13 cellular contexts compared by ENCODE assay signal in genomic region chr9:136655244-136656225, GRCh38. TPM values are rescaled to one million over a fixed set of nuclear protein-coding genes. Genes with fewer than 3 reads are reported as not detected.
A peak's percentile ranks its signal among the peaks of the same experiment; 100 is the strongest.
DNase-seq lines count a peak whose midpoint lies in the region; FAIRE-seq and TF ChIP-seq lines count a peak whose summit lies in the region.
"Had no signal": no experiment of that assay in that cellular context is flagged by ENCODE, and none has a peak within 500 bp of the region (broad histone marks: within the 10 kb centered on the region; RNA-seq: fewer than 3 reads in every experiment).

No MANE protein-coding gene starts in this region.

- TF ChIP-seq POLR2A in endothelial cell of umbilical vein (IDR thresholded peaks at IDR 0.05; ENCODE audit: low read depth, low read length): peak; percentile 87

- CTCF ChIA-PET in endothelial cell of umbilical vein (lab: Charles Lee): interaction anchor here (5.0 kb wide), 1 partner anchor 10 kb away, joined by 59 read pairs; no protein-coding TSS in a partner anchor

- POLR2A ChIA-PET in endothelial cell of umbilical vein (lab: Charles Lee): interaction anchor here (1.9 to 2.6 kb wide), 2 partner anchors 10 kb away, joined by 9 to 40 read pairs; no protein-coding TSS in a partner anchor

- H3K9ac ChIP-seq in OCI-LY3 (ENCODE audit: low read length) (no peak overlapping the region; the same call in 1 of the 2 replicates), endothelial cell of umbilical vein (replicated peaks; ENCODE audit: extremely low read depth, insufficient read depth, low read length) (peak overlapping the region; percentile 84)

- intact Hi-C loops in endothelial cell of umbilical vein (cut with micrococcal nuclease): loop anchor here (1.0 kb wide), 2 partner anchors 9 to 10 kb away; no protein-coding TSS in a partner anchor

- TSS peak; percentile 76 for BruUV-seq in endothelial cell of umbilical vein (replicated peaks; lab: Mats Ljungman, UMichigan)

- H3K9me3 ChIP-seq in OCI-LY3 (ENCODE audit: insufficient read depth, low read length): no peaks in the 10 kb centered on the region
- H3K9me3 ChIP-seq in endothelial cell of umbilical vein (replicated peaks; ENCODE audit: control insufficient read depth, insufficient read depth, low read length): no peaks in the 10 kb centered on the region
- H3K9me3 ChIP-seq in mesodermal cell (ENCODE audit: control insufficient read depth, low read length): no peaks in the 10 kb centered on the region
- H3K9me3 ChIP-seq: ascending aorta had no signal

- H3K36me3 ChIP-seq in ACC112 (ENCODE audit: insufficient read depth, low read length): no peaks in the 10 kb centered on the region
- H3K36me3 ChIP-seq in OCI-LY3 (replicated peaks; ENCODE audit: low read depth, low read length): no peaks in the 10 kb centered on the region
- no peaks in the 10 kb centered on the region for H3K36me3 ChIP-seq in endothelial cell of umbilical vein (ENCODE audit: control insufficient read depth in 2 of 2, extremely low read depth in 1 of 2, insufficient read depth in 2 of 2, low read length in 2 of 2)
- no peaks in the 10 kb centered on the region for H3K36me3 ChIP-seq in mesodermal cell (ENCODE audit: control insufficient read depth, insufficient read depth, low read length)
- H3K36me3 ChIP-seq: ascending aorta had no signal

- TF ChIP-seq CTCF in OCI-LY3 (IDR thresholded peaks at IDR 0.05; ENCODE audit: low read depth, low read length) (no peak), endothelial cell of umbilical vein (IDR thresholded peaks at IDR 0.05; ENCODE audit: extremely low read depth in 1 of 2, insufficient read depth in 1 of 2, low read depth in 1 of 2, low read length in 2 of 2) (no peak)

- peak; percentile 98 for FAIRE-seq in endothelial cell of umbilical vein (lab: Jason Lieb, UNC)
- FAIRE-seq: frontal cortex had no signal

- dilution Hi-C loops in endothelial cell of umbilical vein (cut with MboI; ENCODE audit: extremely low pct_ligation_motif_present, low sequenced_read_pairs): no loop called here

- H3K4me1 ChIP-seq in ACC112 (ENCODE audit: control insufficient read depth, insufficient read depth, low read length, unreplicated experiment): peaks cover 8% of the 10 kb centered on the region
- peaks cover 8% of the 10 kb centered on the region; the same call in 1 of the 2 replicates for H3K4me1 ChIP-seq in OCI-LY3 (ENCODE audit: low read length)
- H3K4me1 ChIP-seq in endothelial cell of umbilical vein (ENCODE audit: control insufficient read depth, extremely low read depth, insufficient read depth, low read length): peaks cover 56% of the 10 kb centered on the region
- H3K4me1 ChIP-seq in mesodermal cell (ENCODE audit: control insufficient read depth, insufficient read depth, low read length, poor library complexity, severe bottlenecking): peaks cover 21% of the 10 kb centered on the region
- H3K4me1 ChIP-seq: ascending aorta had no signal

- H4K20me1 ChIP-seq in OCI-LY3 (ENCODE audit: insufficient read depth, low read length) (no peaks in the 10 kb centered on the region), endothelial cell of umbilical vein (replicated peaks; ENCODE audit: control insufficient read depth, extremely low read depth, insufficient read depth, low read length) (no peaks in the 10 kb centered on the region)

- H3K79me2 ChIP-seq in ACC112 (ENCODE audit: control insufficient read depth, insufficient read depth, low read length, unreplicated experiment) (no peaks in the 10 kb centered on the region), OCI-LY3 (ENCODE audit: low read length) (no peaks in the 10 kb centered on the region), endothelial cell of umbilical vein (ENCODE audit: control insufficient read depth, insufficient read depth, low read length) (peaks cover 10% of the 10 kb centered on the region)

- H3K27me3 ChIP-seq in ACC112 (ENCODE audit: insufficient read depth, low read length) (peaks cover 15% of the 10 kb centered on the region; the same call in 1 of the 2 replicates), OCI-LY3 (ENCODE audit: low read depth, low read length) (peaks cover 44% of the 10 kb centered on the region), endothelial cell of umbilical vein (ENCODE audit: control insufficient read depth in 2 of 2, insufficient read depth in 2 of 2, low read length in 2 of 2) (no peaks in the 10 kb centered on the region)

- H3K27ac ChIP-seq in ACC112 (ENCODE audit: low read depth, low read length) (no peak overlapping the region), OCI-LY3 (ENCODE audit: low read length) (no peak overlapping the region), endothelial cell of umbilical vein (ENCODE audit: insufficient read depth, low read depth, low read length) (peak overlapping the region; percentile 98), mesodermal cell (ENCODE audit: low read depth, low read length, severe bottlenecking) (peak overlapping the region; percentile 73)

- DNase-seq in endothelial cell of umbilical vein (ENCODE audit: low read depth, low spot score): peak; percentile 99
- DNase-seq in activated naive CD4-positive, alpha-beta T cell treated with anti-CD3 and anti-CD28 coated beads, Interleukin-2, amount 50 U/mL, for 16 hours: no peak
- no peak for DNase-seq in cerebellar cortex (ENCODE audit: low spot score)
- no peak for DNase-seq in NCI-H774 (lab: John Stamatoyannopoulos, UW)
- DNase-seq in NCI-H69 (lab: John Stamatoyannopoulos, UW): no peak
- DNase-seq: activated CD4-positive, alpha-beta memory T cell treated with anti-CD3 and anti-CD28 coated beads, Interleukin-2, amount 10 ng/mL, durations not matched to agents 7 days and 5 days; NCI-H2029 treated with DMSO at 0.1 percent for 48 hours; SHP77 treated with DMSO at 0.1 percent for 48 hours had no signal

- H3K4me2 ChIP-seq in OCI-LY3 (ENCODE audit: low read length) (peak overlapping the region; percentile 40), endothelial cell of umbilical vein (ENCODE audit: insufficient read depth, low read length) (peak overlapping the region; percentile 43)

- H3K4me3 ChIP-seq in ACC112 (ENCODE audit: low read depth, low read length) (no peak overlapping the region), OCI-LY3 (ENCODE audit: low read length) (peak overlapping the region; percentile 21), endothelial cell of umbilical vein (replicated peaks in 1 of 3; ENCODE audit: insufficient read depth in 1 of 3, low read depth in 1 of 3, low read length in 3 of 3) (no peak overlapping the region), mesodermal cell (ENCODE audit: extremely low read depth, insufficient read depth, low read length, poor library complexity, severe bottlenecking) (no peak overlapping the region)
- H3K4me3 ChIP-seq: ascending aorta had no signal

- H2AFZ ChIP-seq in ACC112 (ENCODE audit: low read length, unreplicated experiment): peak overlapping the region; percentile 4
- peak overlapping the region; percentile 26; the same call in 1 of the 2 replicates for H2AFZ ChIP-seq in OCI-LY3 (ENCODE audit: low read depth, low read length)
- H2AFZ ChIP-seq in endothelial cell of umbilical vein (ENCODE audit: low read depth, low read length): no peak overlapping the region

- H3K9me1 ChIP-seq in endothelial cell of umbilical vein (replicated peaks; ENCODE audit: control insufficient read depth, extremely low read depth, insufficient read depth, low read length): no peaks in the 10 kb centered on the region

- WGBS in mesodermal cell (ENCODE audit: insufficient coverage in 2 of 2), 2 experiments: 82 to 84% methylated on average over 15 to 19 of the region's 25 CpGs

TF ChIP-seq in endothelial cell of umbilical vein, 7 proteins besides CTCF, POLR2A, EP300 and RAD21 (continues in another document):
- peak; percentile 99 for TF ChIP-seq POLR2AphosphoS5 (IDR thresholded peaks at IDR 0.05; ENCODE audit: insufficient read depth, low read depth, low read length)
- peak; percentile 96 for TF ChIP-seq FOS (IDR thresholded peaks at IDR 0.05; ENCODE audit: borderline replicate concordance, insufficient read depth, low read length)
- TF ChIP-seq GATA2 (IDR thresholded peaks at IDR 0.05; ENCODE audit: insufficient read depth, insufficient read length, low read depth, low read length): peak; percentile 99
- TF ChIP-seq JUN (IDR thresholded peaks at IDR 0.05; ENCODE audit: borderline replicate concordance, insufficient read depth, insufficient read length, low read depth): peak; percentile 74

RNA-seq across cellular contexts. Expression of gene EGFL7, which starts 7.2 kb away (rescaled TPM):
- total RNA-seq in endothelial cell of umbilical vein: 1,042 and 1,043 TPM in 2 replicates
- 1,377 and 1,605 TPM in 2 replicates for polyA plus RNA-seq in endothelial cell of umbilical vein
- polyA plus RNA-seq in endothelial cell of umbilical vein (2011; cell fraction: cytosol; rRNA removed): 566 and 776 TPM in 2 replicates
- 1,080 and 1,467 TPM in 2 replicates for polyA plus RNA-seq in endothelial cell of umbilical vein (2011; cell fraction: nucleus; rRNA removed)
- 359 and 413 TPM in 2 replicates for polyA plus RNA-seq in endothelial cell of umbilical vein (2012)
- polyA minus RNA-seq in endothelial cell of umbilical vein: 208 and 351 TPM in 2 replicates
- polyA minus RNA-seq in endothelial cell of umbilical vein (2011; cell fraction: cytosol; rRNA and poly(A)+ RNA removed): 15.5 TPM
- 236 and 523 TPM in 2 replicates for polyA minus RNA-seq in endothelial cell of umbilical vein (2011; cell fraction: nucleus; rRNA and poly(A)+ RNA removed)
- 188 TPM for polyA plus RNA-seq in mesodermal cell (2013, experiment 1 of 2)
- 118 TPM for polyA plus RNA-seq in mesodermal cell (2013, experiment 2 of 2)

RNA-seq across cellular contexts. Expression of gene AGPAT2, which starts 31.7 kb away (rescaled TPM):
- 43.0 and 45.5 TPM in 2 replicates for total RNA-seq in endothelial cell of umbilical vein
- polyA plus RNA-seq in endothelial cell of umbilical vein: 55.3 and 72.1 TPM in 2 replicates
- polyA plus RNA-seq in endothelial cell of umbilical vein (2011; cell fraction: cytosol; rRNA removed): 31.4 and 42.0 TPM in 2 replicates
- 33.3 and 33.9 TPM in 2 replicates for polyA plus RNA-seq in endothelial cell of umbilical vein (2011; cell fraction: nucleus; rRNA removed)
- polyA plus RNA-seq in endothelial cell of umbilical vein (2012): 26.9 and 34.8 TPM in 2 replicates
- 25.6 and 28.5 TPM in 2 replicates for polyA minus RNA-seq in endothelial cell of umbilical vein
- 92.9 TPM for polyA minus RNA-seq in endothelial cell of umbilical vein (2011; cell fraction: cytosol; rRNA and poly(A)+ RNA removed)
- polyA minus RNA-seq in endothelial cell of umbilical vein (2011; cell fraction: nucleus; rRNA and poly(A)+ RNA removed): 9.0 and 14.7 TPM in 2 replicates
- polyA plus RNA-seq in mesodermal cell (2013, experiment 1 of 2): 30.0 TPM
- 23.8 TPM for polyA plus RNA-seq in mesodermal cell (2013, experiment 2 of 2)

RNA-seq across cellular contexts. Expression of gene DIPK1B, which starts 56.8 kb away (rescaled TPM):
- total RNA-seq in endothelial cell of umbilical vein: 242 and 253 TPM in 2 replicates
- polyA plus RNA-seq in endothelial cell of umbilical vein: 441 and 642 TPM in 2 replicates
- polyA plus RNA-seq in endothelial cell of umbilical vein (2011; cell fraction: cytosol; rRNA removed): 200 and 310 TPM in 2 replicates
- 230 and 265 TPM in 2 replicates for polyA plus RNA-seq in endothelial cell of umbilical vein (2011; cell fraction: nucleus; rRNA removed)
- 68.8 and 103 TPM in 2 replicates for polyA plus RNA-seq in endothelial cell of umbilical vein (2012)
- 152 and 193 TPM in 2 replicates for polyA minus RNA-seq in endothelial cell of umbilical vein
- not detected for polyA minus RNA-seq in endothelial cell of umbilical vein (2011; cell fraction: cytosol; rRNA and poly(A)+ RNA removed)
- 53.0 and 89.3 TPM in 2 replicates for polyA minus RNA-seq in endothelial cell of umbilical vein (2011; cell fraction: nucleus; rRNA and poly(A)+ RNA removed)
- polyA plus RNA-seq in mesodermal cell (2013, experiment 1 of 2): 89.9 TPM
- polyA plus RNA-seq in mesodermal cell (2013, experiment 2 of 2): 67.3 TPM

Comparison
In these comparisons a context has a peak if more than half of its experiments do, and no peak if none do; other contexts are left out.
1. H3K27ac ChIP-seq: peak in endothelial cell of umbilical vein (single experiment) and mesodermal cell (single experiment); none in ACC112 (single experiment) and OCI-LY3 (single experiment).